14 cellular contexts compared by ENCODE assay signal in the genomic region with DNA sequence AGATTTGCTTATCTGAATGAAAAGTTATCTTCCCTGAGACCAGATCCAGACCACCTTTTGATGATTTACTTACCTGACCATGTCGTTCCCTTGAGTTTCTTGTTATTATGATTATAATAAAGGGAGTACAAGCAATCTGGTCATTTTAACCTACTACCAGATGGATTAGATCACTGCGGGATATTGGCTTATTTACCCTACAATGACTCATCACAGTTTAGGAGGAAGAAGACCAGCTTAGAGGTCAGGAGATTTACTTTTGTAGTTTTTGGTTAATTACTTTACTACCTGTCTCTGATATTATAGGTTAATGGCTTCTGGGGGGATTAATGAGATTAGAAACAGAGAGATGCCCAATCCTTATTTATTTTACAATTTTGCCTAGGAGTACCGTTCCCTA. TPM values are rescaled to one million over a fixed set of nuclear protein-coding genes. Genes with fewer than 3 reads are reported as not detected.
DNase-seq lines count a peak whose midpoint lies in the region; ATAC-seq and TF ChIP-seq lines count a peak whose summit lies in the region.
"Had no signal": no experiment of that assay in that cellular context is flagged by ENCODE, and none has a peak within 500 bp of the region (broad histone marks: within the 10 kb centered on the region; RNA-seq: fewer than 3 reads in every experiment).

No MANE protein-coding gene starts in this region.

- no peak for ATAC-seq in esophagus mucosa
- ATAC-seq: effector memory CD8-positive, alpha-beta T cell had no signal

- peaks cover 0 to 4% (median 0%) of the 10 kb centered on the region in 5 donors for H3K9me3 Mint-ChIP-seq in CD8-positive, alpha-beta memory T cell

- H3K4me3 Mint-ChIP-seq in CD8-positive, alpha-beta memory T cell, result no peak overlapping the region
- H3K4me3 Mint-ChIP-seq: effector memory CD8-positive, alpha-beta T cell had no signal

- POLR2A ChIA-PET in CD8-positive, alpha-beta memory T cell (lab: Charles Lee), result no interaction called here

- no peaks in the 10 kb centered on the region for H3K36me3 ChIP-seq in CD8-positive, alpha-beta memory T cell (ENCODE audit: insufficient read depth, low read length)
- H3K36me3 ChIP-seq in MM.1S (replicated peaks; ENCODE audit: insufficient read depth, low read length), result no peaks in the 10 kb centered on the region
- H3K36me3 ChIP-seq: thyroid gland had no signal

- no peak for TF ChIP-seq CTCF in 22Rv1 (IDR thresholded peaks at IDR 0.05)
- no peak for TF ChIP-seq CTCF in MM.1S (IDR thresholded peaks at IDR 0.05; ENCODE audit: low read length)

- no peaks in the 10 kb centered on the region for H3K4me1 ChIP-seq in CD8-positive, alpha-beta memory T cell (ENCODE audit: insufficient read depth, low read length)
- H3K4me1 ChIP-seq in MM.1S (ENCODE audit: low read length), result no peaks in the 10 kb centered on the region
- H3K4me1 ChIP-seq: thyroid gland had no signal

- no peak overlapping the region for H3K27ac Mint-ChIP-seq in CD8-positive, alpha-beta memory T cell
- H3K27ac Mint-ChIP-seq: effector memory CD8-positive, alpha-beta T cell had no signal

- CTCF ChIA-PET in CD8-positive, alpha-beta memory T cell (lab: Charles Lee), result no interaction called here

- H3K27me3 Mint-ChIP-seq in CD8-positive, alpha-beta memory T cell, result peaks cover 9 to 20% of the 10 kb centered on the region in 2 donors

- H3K27ac ChIP-seq in 22Rv1 (peak overlapping the region; percentile 43), MM.1S (ENCODE audit: low read length) (no peak overlapping the region)
- H3K27ac ChIP-seq in CD8-positive, alpha-beta memory T cell (ENCODE audit: low read depth, low read length), result no peak overlapping the region
- H3K27ac ChIP-seq: thyroid gland, VCaP had no signal

- H3K9me3 ChIP-seq in CD8-positive, alpha-beta memory T cell (ENCODE audit: low read length), result no peaks in the 10 kb centered on the region
- no peaks in the 10 kb centered on the region for H3K9me3 ChIP-seq in MM.1S (replicated peaks; ENCODE audit: insufficient read depth, low read length)
- H3K9me3 ChIP-seq: thyroid gland had no signal

- H3K9ac ChIP-seq in MM.1S (ENCODE audit: low read length), result no peak overlapping the region

- no peak overlapping the region for H3K4me2 ChIP-seq in MM.1S (ENCODE audit: low read depth, low read length)

- no peaks in the 10 kb centered on the region for H3K9me2 ChIP-seq in MM.1S (replicated peaks; ENCODE audit: insufficient read depth, low read length)

- H4K20me1 ChIP-seq in MM.1S (ENCODE audit: insufficient read depth, low read length), result no peaks in the 10 kb centered on the region

- DNase-seq in HCEC 1CT (peak; percentile 76), NCI-H69 (lab: John Stamatoyannopoulos, UW) (peak; percentile 98), cerebellum (ENCODE audit: low spot score) (peak; percentile 69), MM.1S (no peak)
- no peak for DNase-seq in CD8-positive, alpha-beta memory T cell
- DNase-seq in stimulated activated CD4-positive, alpha-beta T cell treated with anti-CD3 and anti-CD28 coated beads, Interleukin-15, amount 100 ng/mL, for 24 hours, result no peak
- DNase-seq: activated naive CD4-positive, alpha-beta T cell; DMS79; effector memory CD8-positive, alpha-beta T cell; glutamatergic neuron; thyroid gland had no signal

- H2AFZ ChIP-seq in MM.1S (ENCODE audit: low read length), result no peak overlapping the region

- no peaks in the 10 kb centered on the region for H3K36me3 Mint-ChIP-seq in CD8-positive, alpha-beta memory T cell

- no peaks in the 10 kb centered on the region for H3K79me2 ChIP-seq in MM.1S (ENCODE audit: low read length)

- H3K4me1 Mint-ChIP-seq in CD8-positive, alpha-beta memory T cell, result no peaks in the 10 kb centered on the region

- H3K4me3 ChIP-seq in CD8-positive, alpha-beta memory T cell (ENCODE audit: low read length), result no peak overlapping the region
- no peak overlapping the region for H3K4me3 ChIP-seq in MM.1S (ENCODE audit: low read length)
- H3K4me3 ChIP-seq: thyroid gland had no signal

- no peaks in the 10 kb centered on the region for H3F3A ChIP-seq in MM.1S (ENCODE audit: insufficient read depth, low read length)

- H3K27me3 ChIP-seq in CD8-positive, alpha-beta memory T cell (ENCODE audit: insufficient read depth, low read length, poor library complexity, severe bottlenecking), result no peaks in the 10 kb centered on the region
- no peaks in the 10 kb centered on the region for H3K27me3 ChIP-seq in MM.1S (replicated peaks; ENCODE audit: insufficient read depth, low read length)
- H3K27me3 ChIP-seq: thyroid gland had no signal

RNA-seq across cellular contexts. Expression of a gene that starts 10.7 kb away (rescaled TPM):
- total RNA-seq in cerebellum (3.3 TPM), esophagus mucosa (0.88 TPM)
- under 1 TPM in 1 of 2 experiments, not detected in 1; 0.26 TPM for total RNA-seq in CD8-positive, alpha-beta memory T cell
- polyA plus RNA-seq in CD8-positive, alpha-beta memory T cell, result 0.98 TPM

Comparison
In these comparisons a context has a peak if more than half of its experiments do, and no peak if none do; other contexts are left out.
1. DNase-seq: peak in HCEC 1CT (single experiment), NCI-H69 (single experiment) and cerebellum (single experiment); none in CD8-positive, alpha-beta memory T cell (0 of 5), stimulated activated CD4-positive, alpha-beta T cell treated with anti-CD3 and anti-CD28 coated beads, Interleukin-15, amount 100 ng/mL, for 24 hours (single experiment) and MM.1S (single experiment).